ENCODE assay signal across 12 cellular contexts in genomic region chr5:161846731-161847130, GRCh38. TPM values are rescaled to one million over a fixed set of nuclear protein-coding genes. Genes with fewer than 3 reads are reported as not detected.
DNase-seq lines count a peak whose midpoint lies in the region; ATAC-seq and TF ChIP-seq lines count a peak whose summit lies in the region.
"Had no signal": no experiment of that assay in that cellular context is flagged by ENCODE, and none has a peak within 500 bp of the region (broad histone marks: within the 10 kb centered on the region; RNA-seq: fewer than 3 reads in every experiment).

No MANE protein-coding gene starts in this region.

- H2AFZ ChIP-seq in PC-3 (ENCODE audit: low read length) = no peak overlapping the region

- no peak overlapping the region for H3K27ac ChIP-seq in PC-3 (ENCODE audit: low read length)
- H3K27ac ChIP-seq in CD4-positive, alpha-beta memory T cell (ENCODE audit: low read depth, low read length) = no peak overlapping the region
- H3K27ac ChIP-seq in tibial nerve = no peak overlapping the region

- peaks cover 4% of the 10 kb centered on the region for H3K9me3 Mint-ChIP-seq in activated T-cell treated with anti-CD3 and anti-CD28 coated beads, Interleukin-2, amount 50 U/mL, for 4 hours
- H3K9me3 Mint-ChIP-seq in CD4-positive, alpha-beta memory T cell = peaks cover 0 to 14% (median 7%) of the 10 kb centered on the region in 8 donors
- H3K9me3 Mint-ChIP-seq: dendritic cell treated with granulocyte-macrophage colony-stimulating factor and Interleukin-4, amounts not matched to agents 40 ng/mL and 50 ng/mL, for 4 days had no signal

- DNase-seq in DMS 273 (lab: John Stamatoyannopoulos, UW; ENCODE audit: unreplicated experiment) (peak; percentile 2), DMS 273 treated with DMSO at 0.1 percent for 48 hours (lab: John Stamatoyannopoulos, UW) (no peak), PC-3 (peak; percentile 21), foreskin melanocyte (peak; percentile 1), renal cortical epithelial cell (ENCODE audit: low read depth) (peak; percentile 42), tibial nerve (ENCODE audit: low spot score in 2 of 2) (no peak)
- no peak for DNase-seq in activated T-cell treated with anti-CD3 and anti-CD28 coated beads, Interleukin-2, amount 50 U/mL, for 4 hours
- DNase-seq in CD4-positive, alpha-beta memory T cell = no peak
- DNase-seq: 8988T, GDM1, NCI-H1436 treated with DMSO at 0.1 percent for 48 hours had no signal

- CTCF ChIA-PET in PC-3 (lab: Charles Lee) = no interaction called here
- CTCF ChIA-PET in CD4-positive, alpha-beta memory T cell (lab: Charles Lee; ENCODE audit: partially characterized antibody) = no interaction called here

- no peak overlapping the region for H3K4me2 ChIP-seq in PC-3 (ENCODE audit: low read length)

- no peak for ATAC-seq in PC-3
- no peak for ATAC-seq in activated T-cell treated with anti-CD3 and anti-CD28 coated beads, Interleukin-2, amount 50 U/mL, for 4 hours

- H3K4me3 ChIP-seq in PC-3 (ENCODE audit: low read length) = no peak overlapping the region
- H3K4me3 ChIP-seq in CD4-positive, alpha-beta memory T cell (ENCODE audit: low read length in 2 of 2) = no peak overlapping the region
- H3K4me3 ChIP-seq in tibial nerve = no peak overlapping the region

- no peak for TF ChIP-seq POLR2A in tibial nerve (IDR thresholded peaks at IDR 0.05)

- H3K9me2 ChIP-seq in PC-3 (replicated peaks; ENCODE audit: low read length) = no peaks in the 10 kb centered on the region

- no peaks in the 10 kb centered on the region for H3K36me3 ChIP-seq in PC-3 (ENCODE audit: low read depth, low read length)
- no peaks in the 10 kb centered on the region for H3K36me3 ChIP-seq in CD4-positive, alpha-beta memory T cell (ENCODE audit: insufficient read depth, low read length)
- no peaks in the 10 kb centered on the region for H3K36me3 ChIP-seq in tibial nerve

- 5 to 11% methylated on average over 5 of the region's 5 CpGs for WGBS in tibial nerve, 2 donors

- POLR2A ChIA-PET in PC-3 (lab: Charles Lee; ENCODE audit: unreplicated experiment) = no interaction called here
- POLR2A ChIA-PET in CD4-positive, alpha-beta memory T cell (lab: Charles Lee; ENCODE audit: partially characterized antibody) = no interaction called here

- H3K4me1 ChIP-seq in PC-3 (ENCODE audit: insufficient read depth, low read length) (no peaks in the 10 kb centered on the region), tibial nerve (peaks cover 0 to 23% (median 0%) of the 10 kb centered on the region in 4 donors)
- H3K4me1 ChIP-seq in CD4-positive, alpha-beta memory T cell (ENCODE audit: insufficient read depth, low read length) = no peaks in the 10 kb centered on the region

- no peak overlapping the region for H3K9ac ChIP-seq in PC-3 (ENCODE audit: low read length)

- no peaks in the 10 kb centered on the region for H3F3A ChIP-seq in PC-3 (ENCODE audit: low read length, unreplicated experiment)

- no peaks in the 10 kb centered on the region for H3K9me3 ChIP-seq in PC-3 (ENCODE audit: low read length)
- H3K9me3 ChIP-seq in CD4-positive, alpha-beta memory T cell (ENCODE audit: control insufficient read depth in 1 of 2, low read length in 2 of 2) = no peaks in the 10 kb centered on the region
- H3K9me3 ChIP-seq in tibial nerve = no peaks in the 10 kb centered on the region

- H3K36me3 Mint-ChIP-seq in activated T-cell treated with anti-CD3 and anti-CD28 coated beads, Interleukin-2, amount 50 U/mL, for 4 hours (ENCODE audit: insufficient read depth) = no peaks in the 10 kb centered on the region
- H3K36me3 Mint-ChIP-seq in CD4-positive, alpha-beta memory T cell = no peaks in the 10 kb centered on the region

- TF ChIP-seq CTCF in PC-3 (conservative IDR thresholded peaks at IDR 0.05; ENCODE audit: low read depth, low read length) = no peak
- TF ChIP-seq CTCF in tibial nerve (IDR thresholded peaks at IDR 0.05) = no peak

- H3K27me3 ChIP-seq in PC-3 (ENCODE audit: low read length) (peaks cover 30% of the 10 kb centered on the region; the same call in 1 of the 2 replicates), tibial nerve (peaks cover 0 to 33% of the 10 kb centered on the region in 2 donors)
- H3K27me3 ChIP-seq in CD4-positive, alpha-beta memory T cell (ENCODE audit: insufficient read depth, low read length) = no peaks in the 10 kb centered on the region

- no peak for TF ChIP-seq EP300 in tibial nerve (IDR thresholded peaks at IDR 0.05)

- peaks cover 10% of the 10 kb centered on the region for H3K27me3 Mint-ChIP-seq in activated T-cell treated with anti-CD3 and anti-CD28 coated beads, Interleukin-2, amount 50 U/mL, for 4 hours (ENCODE audit: low read depth)
- H3K27me3 Mint-ChIP-seq in CD4-positive, alpha-beta memory T cell = peaks cover 0 to 4% of the 10 kb centered on the region in 2 donors

- no peak overlapping the region for H3K4me3 Mint-ChIP-seq in activated T-cell treated with anti-CD3 and anti-CD28 coated beads, Interleukin-2, amount 50 U/mL, for 4 hours
- H3K4me3 Mint-ChIP-seq in CD4-positive, alpha-beta memory T cell = no peak overlapping the region
- H3K4me3 Mint-ChIP-seq: dendritic cell treated with granulocyte-macrophage colony-stimulating factor and Interleukin-4, amounts not matched to agents 40 ng/mL and 50 ng/mL, for 4 days had no signal

- H3K27ac Mint-ChIP-seq in CD4-positive, alpha-beta memory T cell = no peak overlapping the region
- H3K27ac Mint-ChIP-seq: dendritic cell treated with granulocyte-macrophage colony-stimulating factor and Interleukin-4, amounts not matched to agents 40 ng/mL and 50 ng/mL, for 4 days had no signal

- intact Hi-C loops in PC-3 (cut with micrococcal nuclease) = no loop called here
- intact Hi-C loops in CD4-positive, alpha-beta memory T cell (cut with micrococcal nuclease) = no loop called here

- no TSS peak for BruUV-seq in PC-3 (replicated peaks; lab: Mats Ljungman, UMichigan)

- H3K4me1 Mint-ChIP-seq in activated T-cell treated with anti-CD3 and anti-CD28 coated beads, Interleukin-2, amount 50 U/mL, for 4 hours (ENCODE audit: low read depth) = no peaks in the 10 kb centered on the region
- no peaks in the 10 kb centered on the region for H3K4me1 Mint-ChIP-seq in CD4-positive, alpha-beta memory T cell

- H4K20me1 ChIP-seq in PC-3 (ENCODE audit: low read length) = no peaks in the 10 kb centered on the region

- no peaks in the 10 kb centered on the region for H3K79me2 ChIP-seq in PC-3 (ENCODE audit: low read length)

RNA-seq across cellular contexts. Expression of gene GABRA1, which starts 1.2 kb away (rescaled TPM):
- not detected in 2 replicates for total RNA-seq in PC-3 (2014; rRNA removed)
- total RNA-seq in renal cortical epithelial cell = not detected in 2 replicates
- not detected for total RNA-seq in activated T-cell treated with anti-CD3 and anti-CD28 coated beads, Interleukin-2, amount 50 U/mL, for 4 hours
- total RNA-seq in CD4-positive, alpha-beta memory T cell = not detected
- not detected for polyA plus RNA-seq in CD4-positive, alpha-beta memory T cell
- total RNA-seq in tibial nerve = not detected

Comparison
In these comparisons a context has a peak if more than half of its experiments do, and no peak if none do; other contexts are left out.
1. DNase-seq: peak in DMS 273 (single experiment), PC-3 (single experiment), foreskin melanocyte (single experiment) and renal cortical epithelial cell (single experiment); none in DMS 273 treated with DMSO at 0.1 percent for 48 hours (single experiment), activated T-cell treated with anti-CD3 and anti-CD28 coated beads, Interleukin-2, amount 50 U/mL, for 4 hours (single experiment), CD4-positive, alpha-beta memory T cell (0 of 5) and tibial nerve (0 of 2).